18 cellular contexts compared by ENCODE assay signal in the genomic region with DNA sequence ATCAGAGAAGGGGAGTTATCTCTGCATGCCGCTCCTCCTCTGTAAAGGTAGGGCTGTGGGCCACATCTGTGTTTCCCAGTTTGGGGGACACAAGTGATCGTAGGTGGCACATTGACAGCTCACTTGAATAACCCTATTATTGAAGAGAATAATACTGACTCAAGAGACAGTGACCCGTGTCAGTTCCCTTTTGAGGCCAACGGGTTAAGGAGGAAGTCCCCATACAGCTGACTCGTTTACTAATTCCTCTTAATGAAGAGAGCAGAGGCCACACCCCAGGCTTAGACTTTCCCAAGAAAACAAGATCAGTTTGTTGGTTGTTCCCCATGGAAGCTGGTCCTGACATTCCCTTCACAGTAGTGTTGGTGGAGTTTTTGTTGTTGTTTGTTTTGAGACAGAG. TPM values are rescaled to one million over a fixed set of nuclear protein-coding genes. Genes with fewer than 3 reads are reported as not detected.
DNase-seq lines count a peak whose midpoint lies in the region; ATAC-seq and TF ChIP-seq lines count a peak whose summit lies in the region.
"Had no signal": no experiment of that assay in that cellular context is flagged by ENCODE, and none has a peak within 500 bp of the region (broad histone marks: within the 10 kb centered on the region; RNA-seq: fewer than 3 reads in every experiment).

No MANE protein-coding gene starts in this region.

- WGBS in right cardiac atrium: 61% methylated on average over 5 of the region's 5 CpGs

- H3K4me3 ChIP-seq in right cardiac atrium (ENCODE audit: low read length): no peak overlapping the region
- H3K4me3 ChIP-seq: breast epithelium, thyroid gland had no signal

- H3K27ac ChIP-seq in right cardiac atrium (ENCODE audit: low read length): no peak overlapping the region
- H3K27ac ChIP-seq: foreskin keratinocyte, thyroid gland had no signal

- H3K4me3 Mint-ChIP-seq in chondrocyte (ENCODE audit: unreplicated experiment): no peak overlapping the region
- H3K4me3 Mint-ChIP-seq in stimulated activated memory B cell treated with anti-CD40 and anti-IgM and Interleukin-4, amounts not matched to agents 10 μg/mL and 1 μg/mL and 100 μg/mL, for 72 hours: no peak overlapping the region
- H3K4me3 Mint-ChIP-seq: activated CD4-positive, alpha-beta T cell treated with anti-CD3 and anti-CD28 coated beads, Interleukin-2, amount 10 ng/mL, durations not matched to agents 7 days and 5 days; mesothelial cell of epicardium had no signal

- intact Hi-C loops in Right ventricle myocardium inferior (cut with DNase I) (no loop called here), right cardiac atrium (cut with DNase I) (no loop called here)

- H3K4me1 Mint-ChIP-seq in chondrocyte (ENCODE audit: low read depth): no peaks in the 10 kb centered on the region
- H3K4me1 Mint-ChIP-seq in stimulated activated memory B cell treated with anti-CD40 and anti-IgM and Interleukin-4, amounts not matched to agents 10 μg/mL and 1 μg/mL and 100 μg/mL, for 72 hours: peaks cover 21% of the 10 kb centered on the region
- H3K4me1 Mint-ChIP-seq: mesothelial cell of epicardium had no signal

- H3K27me3 Mint-ChIP-seq in chondrocyte (ENCODE audit: low read depth): no peaks in the 10 kb centered on the region
- H3K27me3 Mint-ChIP-seq in stimulated activated memory B cell treated with anti-CD40 and anti-IgM and Interleukin-4, amounts not matched to agents 10 μg/mL and 1 μg/mL and 100 μg/mL, for 72 hours: no peaks in the 10 kb centered on the region
- H3K27me3 Mint-ChIP-seq: activated CD4-positive, alpha-beta T cell treated with anti-CD3 and anti-CD28 coated beads, Interleukin-2, amount 10 ng/mL, durations not matched to agents 7 days and 5 days had no signal

- no peaks in the 10 kb centered on the region for H3K9me3 ChIP-seq in right cardiac atrium (ENCODE audit: control insufficient read depth, low read length)
- H3K9me3 ChIP-seq: breast epithelium, thyroid gland had no signal

- no peaks in the 10 kb centered on the region for H3K4me1 ChIP-seq in right cardiac atrium (ENCODE audit: control insufficient read depth, insufficient read depth, low read length)
- H3K4me1 ChIP-seq: breast epithelium, foreskin keratinocyte, thyroid gland had no signal

- ATAC-seq in Right ventricle myocardium inferior (peak; percentile 38), right cardiac atrium (no peak), HG02610 (IDR thresholded peaks at IDR 0.05; ENCODE audit: unreplicated experiment) (no peak)
- peak; percentile 84 for ATAC-seq in stimulated activated memory B cell treated with anti-CD40 and anti-IgM and Interleukin-4, amounts not matched to agents 10 μg/mL and 1 μg/mL and 100 μg/mL, for 72 hours
- ATAC-seq: foreskin keratinocyte had no signal

- peak overlapping the region; percentile 5 for H3K27ac Mint-ChIP-seq in chondrocyte (ENCODE audit: unreplicated experiment)
- peak overlapping the region; percentile 61 for H3K27ac Mint-ChIP-seq in stimulated activated memory B cell treated with anti-CD40 and anti-IgM and Interleukin-4, amounts not matched to agents 10 μg/mL and 1 μg/mL and 100 μg/mL, for 72 hours
- H3K27ac Mint-ChIP-seq: mesothelial cell of epicardium had no signal

- no peaks in the 10 kb centered on the region for H3K9me3 Mint-ChIP-seq in chondrocyte (ENCODE audit: low read depth)
- H3K9me3 Mint-ChIP-seq in stimulated activated memory B cell treated with anti-CD40 and anti-IgM and Interleukin-4, amounts not matched to agents 10 μg/mL and 1 μg/mL and 100 μg/mL, for 72 hours: no peaks in the 10 kb centered on the region

- DNase-seq in Right ventricle myocardium inferior (ENCODE audit: missing footprints) (no peak), right cardiac atrium (no peak), NOMO-1 treated with DMSO at 0.1 percent for 48 hours (lab: John Stamatoyannopoulos, UW; ENCODE audit: unreplicated experiment) (peak; percentile 75), chondrocyte (ENCODE audit: low spot score) (no peak), NCI-H510A (lab: John Stamatoyannopoulos, UW) (no peak)
- no peak for DNase-seq in activated effector memory CD4-positive, alpha-beta T cell treated with Interleukin-2 at 50 U/mL for 16 hours
- DNase-seq: activated CD4-positive, alpha-beta T cell treated with anti-CD3 and anti-CD28 coated beads, Interleukin-2, amount 10 ng/mL, durations not matched to agents 7 days and 5 days; activated effector memory CD4-positive, alpha-beta T cell treated with anti-CD3 and anti-CD28 coated beads, Interleukin-2, amount 50 U/mL, for 16 hours; DMS79; effector CD8-positive, alpha-beta T cell; foreskin keratinocyte; stimulated activated CD4-positive, alpha-beta T cell treated with anti-CD3 and anti-CD28 coated beads, Interleukin-15, amount 100 ng/mL, for 24 hours; T-helper 1 cell; thyroid gland had no signal

- peaks cover 46% of the 10 kb centered on the region for H3K36me3 Mint-ChIP-seq in chondrocyte (ENCODE audit: low read depth)
- H3K36me3 Mint-ChIP-seq in stimulated activated memory B cell treated with anti-CD40 and anti-IgM and Interleukin-4, amounts not matched to agents 10 μg/mL and 1 μg/mL and 100 μg/mL, for 72 hours: peaks cover 87% of the 10 kb centered on the region

- H3K27me3 ChIP-seq in right cardiac atrium (ENCODE audit: control insufficient read depth, insufficient read depth): no peaks in the 10 kb centered on the region
- H3K27me3 ChIP-seq: breast epithelium, foreskin keratinocyte, thyroid gland had no signal

- TF ChIP-seq CTCF in chondrocyte (IDR thresholded peaks at IDR 0.05): no peak

RNA-seq across cellular contexts. Expression of gene IL4R, which starts 33.0 kb away (rescaled TPM):
- total RNA-seq in Right ventricle myocardium inferior (11.1 TPM), right cardiac atrium (10 to 100 TPM; 19.9 to 51.0 (median 25.7) TPM), chondrocyte (30.1 to 47.7 TPM (median 41.0 TPM) in 3 replicates)
- 12.3 TPM for polyA plus RNA-seq in right cardiac atrium

RNA-seq across cellular contexts. Expression of gene IL21R, which starts 55.2 kb away (rescaled TPM):
- total RNA-seq in Right ventricle myocardium inferior (0.14 TPM), right cardiac atrium (1 to 10 TPM in 2 of 4 donors, under 1 TPM in 2; 0.65 to 1.4 (median 0.98) TPM), chondrocyte (2.1 to 11.3 TPM (median 2.2 TPM) in 3 replicates)
- 0.34 TPM for polyA plus RNA-seq in right cardiac atrium

Comparison
In these comparisons a context has a peak if more than half of its experiments do, and no peak if none do; other contexts are left out.
1. ATAC-seq: peak in Right ventricle myocardium inferior (single experiment) and stimulated activated memory B cell treated with anti-CD40 and anti-IgM and Interleukin-4, amounts not matched to agents 10 μg/mL and 1 μg/mL and 100 μg/mL, for 72 hours (single experiment); none in right cardiac atrium (0 of 2) and HG02610 (single experiment).